In genomic region chr22:32501797-32502290, GRCh38 we compare ENCODE assay signal across 20 cellular contexts. TPM values are rescaled to one million over a fixed set of nuclear protein-coding genes. Genes with fewer than 3 reads are reported as not detected.
DNase-seq lines count a peak whose midpoint lies in the region; FAIRE-seq and TF ChIP-seq lines count a peak whose summit lies in the region.
"Had no signal": no experiment of that assay in that cellular context is flagged by ENCODE, and none has a peak within 500 bp of the region (broad histone marks: within the 10 kb centered on the region; RNA-seq: fewer than 3 reads in every experiment).

No MANE protein-coding gene starts in this region.

- no peak overlapping the region for H3K4me2 ChIP-seq in endothelial cell of umbilical vein (ENCODE audit: insufficient read depth, low read length)
- H3K4me2 ChIP-seq in mesendoderm (ENCODE audit: low read length), result no peak overlapping the region

- no peak overlapping the region for H4K5ac ChIP-seq in mesendoderm (ENCODE audit: low read length)

- peaks cover 6% of the 10 kb centered on the region for H3K36me3 Mint-ChIP-seq in activated naive CD4-positive, alpha-beta T cell treated with anti-CD3 and anti-CD28 coated beads, Interleukin-2, amount 50 U/mL, for 24 hours
- H3K36me3 Mint-ChIP-seq in activated naive CD4-positive, alpha-beta T cell treated with anti-CD3 and anti-CD28 coated beads, Interleukin-2, amount 10 ng/mL, durations not matched to agents 7 days and 5 days, result peaks cover 20% of the 10 kb centered on the region
- H3K36me3 Mint-ChIP-seq in activated CD4-positive, alpha-beta memory T cell treated with anti-CD3 and anti-CD28 coated beads, Interleukin-2, amount 10 ng/mL, durations not matched to agents 7 days and 5 days (ENCODE audit: low read depth), result peaks cover 37% of the 10 kb centered on the region

- peak overlapping the region; percentile 10 for H3K56ac ChIP-seq in mesendoderm (ENCODE audit: low read length)

- dilution Hi-C loops in endothelial cell of umbilical vein (cut with MboI; ENCODE audit: extremely low pct_ligation_motif_present, low sequenced_read_pairs), result no loop called here

- H3K9me1 ChIP-seq in endothelial cell of umbilical vein (replicated peaks; ENCODE audit: control insufficient read depth, extremely low read depth, insufficient read depth, low read length), result no peaks in the 10 kb centered on the region

- BruUV-seq in endothelial cell of umbilical vein (replicated peaks; lab: Mats Ljungman, UMichigan), result no TSS peak

- H2BK15ac ChIP-seq in mesendoderm (replicated peaks; ENCODE audit: low read depth), result no peak overlapping the region

- POLR2A ChIA-PET in endothelial cell of umbilical vein (lab: Charles Lee), result no interaction called here
- POLR2A ChIA-PET in activated CD4-positive, alpha-beta memory T cell treated with anti-CD3 and anti-CD28 coated beads, Interleukin-2, amount 10 ng/mL, durations not matched to agents 7 days and 5 days (lab: Charles Lee), result interaction anchor here (0.7 to 1.0 kb wide), 2 partner anchors 27 to 28 kb away, joined by 3 read pairs; partner anchors contain the start of gene FBXO7

- WGBS in mesendoderm (ENCODE audit: extremely low coverage, insufficient coverage, low lambda C conversion rate), result no CpG with 5 or more reads among the region's 5 CpGs

- no peak overlapping the region for H3K4me3 Mint-ChIP-seq in activated naive CD4-positive, alpha-beta T cell treated with anti-CD3 and anti-CD28 coated beads, Interleukin-2, amount 50 U/mL, for 24 hours
- no peak overlapping the region for H3K4me3 Mint-ChIP-seq in activated naive CD4-positive, alpha-beta T cell treated with anti-CD3 and anti-CD28 coated beads, Interleukin-2, amount 10 ng/mL, durations not matched to agents 7 days and 5 days
- no peak overlapping the region for H3K4me3 Mint-ChIP-seq in activated CD4-positive, alpha-beta memory T cell treated with anti-CD3 and anti-CD28 coated beads, Interleukin-2, amount 10 ng/mL, durations not matched to agents 7 days and 5 days
- H3K4me3 Mint-ChIP-seq: CD14-positive monocyte had no signal

- no peak overlapping the region for H2BK120ac ChIP-seq in mesendoderm (ENCODE audit: low read depth, low read length)

- CTCF ChIA-PET in activated naive CD4-positive, alpha-beta T cell treated with anti-CD3 and anti-CD28 coated beads, Interleukin-2, amount 10 ng/mL, durations not matched to agents 7 days and 5 days (lab: Charles Lee), result no interaction called here
- CTCF ChIA-PET in endothelial cell of umbilical vein (lab: Charles Lee), result interaction anchor here (0.9 kb wide), 1 partner anchor 17 kb away, joined by 4 read pairs; no protein-coding TSS in a partner anchor
- CTCF ChIA-PET in activated CD4-positive, alpha-beta memory T cell treated with anti-CD3 and anti-CD28 coated beads, Interleukin-2, amount 10 ng/mL, durations not matched to agents 7 days and 5 days (lab: Charles Lee), result no interaction called here

- H3K4ac ChIP-seq in mesendoderm (ENCODE audit: low read depth, low read length), result no peak overlapping the region

- H4K8ac ChIP-seq in mesendoderm (ENCODE audit: low read depth, low read length), result no peak overlapping the region

- H3K27me3 ChIP-seq in endothelial cell of umbilical vein (ENCODE audit: control insufficient read depth in 2 of 2, insufficient read depth in 2 of 2, low read length in 2 of 2) (no peaks in the 10 kb centered on the region), mesendoderm (ENCODE audit: insufficient read depth, low read length, poor library complexity) (no peaks in the 10 kb centered on the region)
- H3K27me3 ChIP-seq: SJCRH30 had no signal

- H3K27ac Mint-ChIP-seq in activated naive CD4-positive, alpha-beta T cell treated with anti-CD3 and anti-CD28 coated beads, Interleukin-2, amount 50 U/mL, for 24 hours, result peak overlapping the region; percentile 52
- H3K27ac Mint-ChIP-seq in activated naive CD4-positive, alpha-beta T cell treated with anti-CD3 and anti-CD28 coated beads, Interleukin-2, amount 10 ng/mL, durations not matched to agents 7 days and 5 days, result no peak overlapping the region
- H3K27ac Mint-ChIP-seq in activated CD4-positive, alpha-beta memory T cell treated with anti-CD3 and anti-CD28 coated beads, Interleukin-2, amount 10 ng/mL, durations not matched to agents 7 days and 5 days, result no peak overlapping the region
- H3K27ac Mint-ChIP-seq: IgD-negative memory B cell had no signal

- H2AFZ ChIP-seq in endothelial cell of umbilical vein (ENCODE audit: low read depth, low read length), result no peak overlapping the region

- no peaks in the 10 kb centered on the region for H3K79me1 ChIP-seq in mesendoderm (ENCODE audit: low read length)

- no peaks in the 10 kb centered on the region for H3K4me1 Mint-ChIP-seq in activated naive CD4-positive, alpha-beta T cell treated with anti-CD3 and anti-CD28 coated beads, Interleukin-2, amount 50 U/mL, for 24 hours
- H3K4me1 Mint-ChIP-seq in activated naive CD4-positive, alpha-beta T cell treated with anti-CD3 and anti-CD28 coated beads, Interleukin-2, amount 10 ng/mL, durations not matched to agents 7 days and 5 days, result no peaks in the 10 kb centered on the region
- no peaks in the 10 kb centered on the region for H3K4me1 Mint-ChIP-seq in activated CD4-positive, alpha-beta memory T cell treated with anti-CD3 and anti-CD28 coated beads, Interleukin-2, amount 10 ng/mL, durations not matched to agents 7 days and 5 days
- H3K4me1 Mint-ChIP-seq: CD14-positive monocyte had no signal

- no peak for DNase-seq in activated naive CD4-positive, alpha-beta T cell treated with anti-CD3 and anti-CD28 coated beads, Interleukin-2, amount 10 ng/mL, durations not matched to agents 7 days and 5 days
- DNase-seq in endothelial cell of umbilical vein (ENCODE audit: low read depth, low spot score) (no peak), mesendoderm (no peak), posterior vena cava (ENCODE audit: low spot score) (no peak), NCI-H1694 treated with DMSO at 0.1 percent for 48 hours (lab: John Stamatoyannopoulos, UW) (no peak)
- no peak for DNase-seq in activated CD4-positive, alpha-beta memory T cell treated with anti-CD3 and anti-CD28 coated beads, Interleukin-2, amount 10 ng/mL, durations not matched to agents 7 days and 5 days
- DNase-seq in effector CD8-positive, alpha-beta T cell (lab: John Stamatoyannopoulos, UW), result no peak
- DNase-seq: 8988T, Caco-2, NCI-H1436, NCI-H2227 treated with DMSO at 0.1 percent for 48 hours, NCI-H526, SJCRH30 had no signal

- no peak overlapping the region for H3K23ac ChIP-seq in mesendoderm (ENCODE audit: low read length)

- no peaks in the 10 kb centered on the region for H3K9me3 ChIP-seq in endothelial cell of umbilical vein (replicated peaks; ENCODE audit: control insufficient read depth, insufficient read depth, low read length)
- H3K9me3 ChIP-seq: Caco-2, HAP-1, SJCRH30 had no signal

- H4K20me1 ChIP-seq in endothelial cell of umbilical vein (replicated peaks; ENCODE audit: control insufficient read depth, extremely low read depth, insufficient read depth, low read length), result no peaks in the 10 kb centered on the region

- no peak overlapping the region for H3K4me3 ChIP-seq in endothelial cell of umbilical vein (replicated peaks in 1 of 3; ENCODE audit: insufficient read depth in 1 of 3, low read depth in 1 of 3, low read length in 3 of 3)
- no peak overlapping the region for H3K4me3 ChIP-seq in mesendoderm (ENCODE audit: low read length)
- H3K4me3 ChIP-seq: HAP-1, SJCRH30 had no signal

- no peaks in the 10 kb centered on the region for H3K27me3 Mint-ChIP-seq in activated naive CD4-positive, alpha-beta T cell treated with anti-CD3 and anti-CD28 coated beads, Interleukin-2, amount 50 U/mL, for 24 hours
- no peaks in the 10 kb centered on the region for H3K27me3 Mint-ChIP-seq in activated naive CD4-positive, alpha-beta T cell treated with anti-CD3 and anti-CD28 coated beads, Interleukin-2, amount 10 ng/mL, durations not matched to agents 7 days and 5 days
- no peaks in the 10 kb centered on the region for H3K27me3 Mint-ChIP-seq in activated CD4-positive, alpha-beta memory T cell treated with anti-CD3 and anti-CD28 coated beads, Interleukin-2, amount 10 ng/mL, durations not matched to agents 7 days and 5 days
- H3K27me3 Mint-ChIP-seq: IgD-negative memory B cell had no signal

- intact Hi-C loops in endothelial cell of umbilical vein (cut with micrococcal nuclease) (no loop called here), posterior vena cava (cut with DNase I) (no loop called here)

- no peak for TF ChIP-seq POLR2A in endothelial cell of umbilical vein (IDR thresholded peaks at IDR 0.05; ENCODE audit: low read depth, low read length)

- H3K36me3 ChIP-seq in endothelial cell of umbilical vein (ENCODE audit: control insufficient read depth in 2 of 2, extremely low read depth in 1 of 2, insufficient read depth in 2 of 2, low read length in 2 of 2) (peaks cover 7% of the 10 kb centered on the region in 2 experiments), mesendoderm (ENCODE audit: control insufficient read depth, insufficient read depth, low read length) (peaks cover 3% of the 10 kb centered on the region)

- H3K27ac ChIP-seq in endothelial cell of umbilical vein (ENCODE audit: insufficient read depth, low read depth, low read length) (no peak overlapping the region), mesendoderm (ENCODE audit: low read depth, low read length) (no peak overlapping the region)
- H3K27ac ChIP-seq: RWPE1, SJCRH30 had no signal

- H3K9ac ChIP-seq in endothelial cell of umbilical vein (replicated peaks; ENCODE audit: extremely low read depth, insufficient read depth, low read length) (no peak overlapping the region), mesendoderm (ENCODE audit: low read length) (no peak overlapping the region)

- H3K9me3 Mint-ChIP-seq in activated naive CD4-positive, alpha-beta T cell treated with anti-CD3 and anti-CD28 coated beads, Interleukin-2, amount 50 U/mL, for 24 hours, result no peaks in the 10 kb centered on the region
- H3K9me3 Mint-ChIP-seq in activated naive CD4-positive, alpha-beta T cell treated with anti-CD3 and anti-CD28 coated beads, Interleukin-2, amount 10 ng/mL, durations not matched to agents 7 days and 5 days, result no peaks in the 10 kb centered on the region
- H3K9me3 Mint-ChIP-seq in activated CD4-positive, alpha-beta memory T cell treated with anti-CD3 and anti-CD28 coated beads, Interleukin-2, amount 10 ng/mL, durations not matched to agents 7 days and 5 days, result no peaks in the 10 kb centered on the region
- H3K9me3 Mint-ChIP-seq: CD14-positive monocyte, IgD-negative memory B cell had no signal

- H2AK5ac ChIP-seq in mesendoderm (ENCODE audit: low read length), result no peak overlapping the region

- H3K79me2 ChIP-seq in endothelial cell of umbilical vein (ENCODE audit: control insufficient read depth, insufficient read depth, low read length) (no peaks in the 10 kb centered on the region), mesendoderm (ENCODE audit: control insufficient read depth, insufficient read depth, low read length) (no peaks in the 10 kb centered on the region)

- no peak overlapping the region for H3K18ac ChIP-seq in mesendoderm (ENCODE audit: low read length)

- H2BK5ac ChIP-seq in mesendoderm (ENCODE audit: low read length), result no peak overlapping the region

- H3K4me1 ChIP-seq in endothelial cell of umbilical vein (ENCODE audit: control insufficient read depth, extremely low read depth, insufficient read depth, low read length) (no peaks in the 10 kb centered on the region), mesendoderm (ENCODE audit: control insufficient read depth, low read depth, low read length) (peaks cover 7% of the 10 kb centered on the region)
- H3K4me1 ChIP-seq: Caco-2, SJCRH30 had no signal

- TF ChIP-seq CTCF in endothelial cell of umbilical vein (IDR thresholded peaks at IDR 0.05; ENCODE audit: extremely low read depth in 1 of 2, insufficient read depth in 1 of 2, low read depth in 1 of 2, low read length in 2 of 2), result no peak

- peak; percentile 64 for FAIRE-seq in endothelial cell of umbilical vein (lab: Jason Lieb, UNC)

RNA-seq across cellular contexts. Expression of gene FBXO7, which starts 27.2 kb away (rescaled TPM):
- 79.0 and 81.1 TPM in 2 replicates for total RNA-seq in endothelial cell of umbilical vein
- 112 TPM in 2 replicates for polyA plus RNA-seq in endothelial cell of umbilical vein
- polyA plus RNA-seq in endothelial cell of umbilical vein (2011; cell fraction: cytosol; rRNA removed), result 105 TPM in 2 replicates
- 73.6 and 78.8 TPM in 2 replicates for polyA plus RNA-seq in endothelial cell of umbilical vein (2011; cell fraction: nucleus; rRNA removed)
- 61.2 and 72.1 TPM in 2 replicates for polyA plus RNA-seq in endothelial cell of umbilical vein (2012)
- polyA minus RNA-seq in endothelial cell of umbilical vein, result 148 TPM in 2 replicates
- 63.3 TPM for polyA minus RNA-seq in endothelial cell of umbilical vein (2011; cell fraction: cytosol; rRNA and poly(A)+ RNA removed)
- 45.1 and 72.1 TPM in 2 replicates for polyA minus RNA-seq in endothelial cell of umbilical vein (2011; cell fraction: nucleus; rRNA and poly(A)+ RNA removed)
- polyA plus RNA-seq in mesendoderm (2013, experiment 1 of 2), result 53.6 TPM
- polyA plus RNA-seq in mesendoderm (2013, experiment 2 of 2), result 53.9 TPM
- 10 to 100 TPM; 69.3 to 70.3 TPM for total RNA-seq in posterior vena cava
- total RNA-seq in activated CD4-positive, alpha-beta memory T cell treated with anti-CD3 and anti-CD28 coated beads, Interleukin-2, amount 10 ng/mL, durations not matched to agents 7 days and 5 days, result 10 to 100 TPM; 95.4 to 97.1 TPM

RNA-seq across cellular contexts. Expression of gene BPIFC, which starts 37.6 kb away (rescaled TPM):
- not detected in 2 replicates for total RNA-seq in endothelial cell of umbilical vein
- not detected in 2 replicates for polyA plus RNA-seq in endothelial cell of umbilical vein
- polyA plus RNA-seq in endothelial cell of umbilical vein (2011; cell fraction: cytosol; rRNA removed), result not detected in 2 replicates
- 0.08 TPM in 1 of 2 replicates, not detected in the other for polyA plus RNA-seq in endothelial cell of umbilical vein (2011; cell fraction: nucleus; rRNA removed)
- not detected in 2 replicates for polyA plus RNA-seq in endothelial cell of umbilical vein (2012)
- polyA minus RNA-seq in endothelial cell of umbilical vein, result not detected in 2 replicates
- polyA minus RNA-seq in endothelial cell of umbilical vein (2011; cell fraction: cytosol; rRNA and poly(A)+ RNA removed), result not detected
- not detected in 2 replicates for polyA minus RNA-seq in endothelial cell of umbilical vein (2011; cell fraction: nucleus; rRNA and poly(A)+ RNA removed)
- polyA plus RNA-seq in mesendoderm (2013, experiment 1 of 2), result not detected
- polyA plus RNA-seq in mesendoderm (2013, experiment 2 of 2), result not detected
- not detected for total RNA-seq in posterior vena cava
- not detected for total RNA-seq in activated CD4-positive, alpha-beta memory T cell treated with anti-CD3 and anti-CD28 coated beads, Interleukin-2, amount 10 ng/mL, durations not matched to agents 7 days and 5 days
- total RNA-seq: Caco-2, LHCN-M2, OCI-LY7, SJCRH30 had no signal
- polyA plus RNA-seq: CD14-positive monocyte, IgD-negative memory B cell had no signal
